In genomic region chr1:153944005-153944821, GRCh38 we compare ENCODE assay signal across 8 cellular contexts. TPM values are rescaled to one million over a fixed set of nuclear protein-coding genes. Genes with fewer than 3 reads are reported as not detected.
A peak's percentile ranks its signal among the peaks of the same experiment; 100 is the strongest.
DNase-seq lines count a peak whose midpoint lies in the region; ATAC-seq and TF ChIP-seq lines count a peak whose summit lies in the region.

No MANE protein-coding gene starts in this region.

- no peak for ATAC-seq in GM23338

- TF ChIP-seq CTCF in GM23338 (conservative IDR thresholded peaks at IDR 0.05; ENCODE audit: low read depth in 2 of 2) (no peak), GM13976 (IDR thresholded peaks at IDR 0.05; ENCODE audit: borderline replicate concordance, control extremely low read depth, extremely low read depth, insufficient read depth, missing control alignments) (no peak)

- H4K20me1 ChIP-seq in GM23338 (replicated peaks; ENCODE audit: insufficient read depth), result 0 out of 2 replicates have a peak, but pooled peaks cover 3% of the 10 kb centered on the region

- H3K27me3 Mint-ChIP-seq in GM23338 (ENCODE audit: insufficient read depth, low read depth, poor library complexity), result peaks cover 20% of the 10 kb centered on the region

- H3K36me3 ChIP-seq in GM23338 (ENCODE audit: insufficient read depth), result 0 out of 2 replicates have a peak, but pooled peaks cover 3% of the 10 kb centered on the region
- H3K36me3 ChIP-seq in SK-N-MC (ENCODE audit: insufficient read depth, low read length), result no peaks in the 10 kb centered on the region

- H3K4me3 Mint-ChIP-seq in GM23338, result peak overlapping the region; percentile 87

- H3K9me3 Mint-ChIP-seq in GM23338, result no peaks in the 10 kb centered on the region; the same call in 2 of the 3 replicates

- no peak for TF ChIP-seq POLR2A in erythroblast (IDR thresholded peaks at IDR 0.05; ENCODE audit: low read length)

- no peak overlapping the region for H3K4me2 ChIP-seq in GM23338

- no peak overlapping the region for H3K27ac ChIP-seq in GM23338 (ENCODE audit: low read depth)
- H3K27ac ChIP-seq in SK-N-MC, result peak overlapping the region; percentile 63; the same call in 1 of the 2 replicates
- peak overlapping the region in 20 of 21 experiments; percentile 88 to 99 (median 97) for H3K27ac ChIP-seq in skin epidermis

- H3K4me3 ChIP-seq in GM23338 (peak overlapping the region; percentile 95; the same call in 1 of the 2 replicates), SK-N-MC (0 out of 2 replicates have a peak overlapping the region, but pooled peaks have one; percentile 92), skin epidermis (peak overlapping the region in 5 of 7 experiments; percentile 62 to 94 (median 91))

- no peak overlapping the region for H3K27ac Mint-ChIP-seq in GM23338

- no peaks in the 10 kb centered on the region for H3K9me3 ChIP-seq in SK-N-MC (ENCODE audit: low read depth, low read length)

- DNase-seq in GM23338 (ENCODE audit: low spot score), result no peak
- DNase-seq in SK-N-MC (ENCODE audit: low read depth, low spot score), result no peak
- peak; percentile 42 to 47 for DNase-seq in erythroblast (lab: John Stamatoyannopoulos, UW)
- no peak for DNase-seq in germinal center (ENCODE audit: low spot score)
- DNase-seq in GM13976 (ENCODE audit: low spot score), result no peak
- no peak for DNase-seq in islet precursor cell
- DNase-seq in HUDEP-2 (lab: John Stamatoyannopoulos, UW; ENCODE audit: unreplicated experiment in 76 of 76), result no peak

- H3K4me1 ChIP-seq in GM23338 (ENCODE audit: insufficient read depth), result peaks cover 10% of the 10 kb centered on the region; the same call in 1 of the 2 replicates

- H3K27me3 ChIP-seq in GM23338 (ENCODE audit: insufficient read depth), result no peaks in the 10 kb centered on the region

- H3K9ac ChIP-seq in SK-N-MC (ENCODE audit: insufficient read length), result no peak overlapping the region

- H3K36me3 Mint-ChIP-seq in GM23338 (ENCODE audit: low read depth), result peaks cover 48% of the 10 kb centered on the region

- H3K79me2 ChIP-seq in GM23338 (replicated peaks; ENCODE audit: insufficient read depth), result peaks cover 16% of the 10 kb centered on the region

- in situ Hi-C loops in GM13976 (cut with MboI; ENCODE audit: low sequenced_read_pairs, unreplicated experiment), result no loop called here

- H3K4me1 Mint-ChIP-seq in GM23338, result peaks cover 18% of the 10 kb centered on the region

- H2AFZ ChIP-seq in GM23338, result no peak overlapping the region

- H3F3A ChIP-seq in GM23338 (replicated peaks; ENCODE audit: low read depth), result peaks cover 5% of the 10 kb centered on the region; the same call in 1 of the 2 replicates

- no peaks in the 10 kb centered on the region for H3K9me2 ChIP-seq in GM23338 (ENCODE audit: insufficient read depth)

TF ChIP-seq in GM23338, 12 proteins besides CTCF, POLR2A, EP300 and RAD21:
- TF ChIP-seq ZNF331 (CRISPR knock-in tag; IDR thresholded peaks at IDR 0.05; ENCODE audit: low read depth) (no peak), POLR2AphosphoS5 (IDR thresholded peaks at IDR 0.05; ENCODE audit: low read depth) (no peak), EZH2phosphoT487 (IDR thresholded peaks at IDR 0.05; ENCODE audit: unreplicated experiment) (no peak), CREB1 (CRISPR knock-in tag; IDR thresholded peaks at IDR 0.05; ENCODE audit: low read depth) (peak; percentile 80)

RNA-seq across cellular contexts. Expression of gene DENND4B, which starts 2.3 kb away (rescaled TPM):
- 33.3 and 57.0 TPM in 2 replicates for total RNA-seq in GM23338 (2014; rRNA removed; shearing (Covaris generic))
- polyA plus RNA-seq in GM23338 (2016; fragmentation: Nextera tagmentation; extraction: Ambion mirVana), result 24.9 and 29.4 TPM in 2 replicates

RNA-seq across cellular contexts. Expression of gene CRTC2, which starts 14.2 kb away (rescaled TPM):
- 7.4 and 10.6 TPM in 2 replicates for total RNA-seq in GM23338 (2014; rRNA removed; shearing (Covaris generic))
- 18.3 and 20.7 TPM in 2 replicates for polyA plus RNA-seq in GM23338 (2016; fragmentation: Nextera tagmentation; extraction: Ambion mirVana)

RNA-seq across cellular contexts. Expression of gene SLC39A1, which starts 19.1 kb away (rescaled TPM):
- total RNA-seq in GM23338 (2014; rRNA removed; shearing (Covaris generic)), result 218 and 220 TPM in 2 replicates
- polyA plus RNA-seq in GM23338 (2016; fragmentation: Nextera tagmentation; extraction: Ambion mirVana), result 87.3 and 91.3 TPM in 2 replicates

RNA-seq across cellular contexts. Expression of gene GATAD2B, which starts 21.4 kb away (rescaled TPM):
- 17.3 and 17.8 TPM in 2 replicates for total RNA-seq in GM23338 (2014; rRNA removed; shearing (Covaris generic))
- 4.4 and 5.2 TPM in 2 replicates for polyA plus RNA-seq in GM23338 (2016; fragmentation: Nextera tagmentation; extraction: Ambion mirVana)

RNA-seq across cellular contexts. Expression of gene CREB3L4, which starts 23.5 kb away (rescaled TPM):
- total RNA-seq in GM23338 (2014; rRNA removed; shearing (Covaris generic)), result 21.3 and 26.8 TPM in 2 replicates
- polyA plus RNA-seq in GM23338 (2016; fragmentation: Nextera tagmentation; extraction: Ambion mirVana), result 16.7 and 19.3 TPM in 2 replicates

Comparison
In these comparisons a context has a peak if more than half of its experiments do, and no peak if none do; other contexts are left out.
1. DNase-seq: peak in erythroblast (2 of 2); none in GM23338 (single experiment), SK-N-MC (single experiment), germinal center (single experiment), GM13976 (single experiment), islet precursor cell (single experiment) and HUDEP-2 (0 of 76).
2. Peak in every context shown above with its lines, with median percentiles within 50 percentile points of each other: H3K4me3 ChIP-seq.